Comparison of ENCODE assay signal across 10 cellular contexts in the genomic region with DNA sequence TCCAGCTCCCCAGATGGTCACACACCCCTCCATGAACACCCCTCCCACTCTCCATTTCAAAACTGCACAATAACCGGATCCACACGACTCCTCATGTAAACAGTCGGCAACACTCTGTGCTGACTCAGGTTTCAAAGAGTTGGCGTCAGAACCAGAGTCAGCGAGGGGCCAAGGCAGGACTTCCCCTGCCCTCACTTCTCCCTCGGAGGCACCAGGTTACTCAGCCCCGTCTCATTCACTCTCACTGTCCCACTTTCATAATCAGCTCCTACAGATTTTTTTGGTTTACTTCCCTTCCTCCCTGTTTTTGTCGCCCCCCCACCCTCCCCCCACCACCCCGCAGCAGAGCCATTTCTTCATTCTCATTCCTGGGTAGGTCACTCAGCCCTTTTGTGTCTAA. TPM values are rescaled to one million over a fixed set of nuclear protein-coding genes. Genes with fewer than 3 reads are reported as not detected.
A peak's percentile ranks its signal among the peaks of the same experiment; 100 is the strongest.
DNase-seq lines count a peak whose midpoint lies in the region; ATAC-seq and TF ChIP-seq lines count a peak whose summit lies in the region.
"Had no signal": no experiment of that assay in that cellular context is flagged by ENCODE, and none has a peak within 500 bp of the region (broad histone marks: within the 10 kb centered on the region; RNA-seq: fewer than 3 reads in every experiment).

No MANE protein-coding gene starts in this region.

- no peak for TF ChIP-seq CTCF in OCI-LY3 (IDR thresholded peaks at IDR 0.05; ENCODE audit: low read depth, low read length)

- H3K9ac ChIP-seq in OCI-LY3 (ENCODE audit: low read length), result peak overlapping the region; percentile 34; the same call in 1 of the 2 replicates

- H3K9me3 ChIP-seq in OCI-LY3 (ENCODE audit: insufficient read depth, low read length), result no peaks in the 10 kb centered on the region

- no peak overlapping the region for H3K27ac Mint-ChIP-seq in activated naive CD4-positive, alpha-beta T cell treated with anti-CD3 and anti-CD28 coated beads, Interleukin-2, amount 50 U/mL, for 72 hours
- H3K27ac Mint-ChIP-seq: CD8-positive, alpha-beta T cell had no signal

- H4K20me1 ChIP-seq in OCI-LY3 (ENCODE audit: insufficient read depth, low read length), result no peaks in the 10 kb centered on the region

- peaks cover 31% of the 10 kb centered on the region for H3K4me1 ChIP-seq in OCI-LY3 (ENCODE audit: low read length)

- no peaks in the 10 kb centered on the region for H3K27me3 ChIP-seq in OCI-LY3 (ENCODE audit: low read depth, low read length)

- H3K36me3 ChIP-seq in OCI-LY3 (replicated peaks; ENCODE audit: low read depth, low read length), result no peaks in the 10 kb centered on the region

- peak; percentile 62 to 63 for ATAC-seq in activated naive CD4-positive, alpha-beta T cell treated with anti-CD3 and anti-CD28 coated beads, Interleukin-2, amount 50 U/mL, for 72 hours
- ATAC-seq in GM21367 (IDR thresholded peaks at IDR 0.05; ENCODE audit: unreplicated experiment), result no peak
- ATAC-seq: CD8-positive, alpha-beta T cell had no signal

- H2AFZ ChIP-seq in OCI-LY3 (ENCODE audit: low read depth, low read length), result no peak overlapping the region; the same call in 1 of the 2 replicates

- peak overlapping the region; percentile 84 for H3K4me2 ChIP-seq in OCI-LY3 (ENCODE audit: low read length)

- H3K27ac ChIP-seq in OCI-LY3 (ENCODE audit: low read length), result peak overlapping the region; percentile 15

- peak overlapping the region; percentile 58 for H3K4me3 ChIP-seq in OCI-LY3 (ENCODE audit: low read length)

- H3K36me3 Mint-ChIP-seq in activated naive CD4-positive, alpha-beta T cell treated with anti-CD3 and anti-CD28 coated beads, Interleukin-2, amount 50 U/mL, for 72 hours, result no peaks in the 10 kb centered on the region

- no peaks in the 10 kb centered on the region for H3K9me3 Mint-ChIP-seq in activated naive CD4-positive, alpha-beta T cell treated with anti-CD3 and anti-CD28 coated beads, Interleukin-2, amount 50 U/mL, for 72 hours
- H3K9me3 Mint-ChIP-seq: CD8-positive, alpha-beta T cell had no signal

- DNase-seq in activated naive CD4-positive, alpha-beta T cell treated with anti-CD3 and anti-CD28 coated beads, Interleukin-2, amount 50 U/mL, for 72 hours (ENCODE audit: low spot score in 2 of 2), result peak in 1 of 2 donors; percentile 23
- DNase-seq in activated naive CD4-positive, alpha-beta T cell treated with anti-CD3 and anti-CD28 coated beads, Interleukin-2, amount 50 U/mL, for 16 hours, result no peak
- DNase-seq in dermis microvascular lymphatic vessel endothelial cell (ENCODE audit: low read depth in 2 of 2) (peak; percentile 16 to 78), germinal center (ENCODE audit: low spot score) (no peak)
- DNase-seq in stimulated activated CD4-positive, alpha-beta T cell treated with anti-CD3 and anti-CD28 coated beads, TNF-alpha, amount 100 ng/mL, for 48 hours (ENCODE audit: low read depth in 3 of 3), result peak; percentile 21 to 27 (median 23)
- no peak for DNase-seq in NK-92 treated with Interleukin-12 subunit alpha and Interleukin-12 subunit beta, amount 100 ng/mL, for 24 hours (lab: John Stamatoyannopoulos, UW)
- DNase-seq: glutamatergic neuron had no signal

- H3K79me2 ChIP-seq in OCI-LY3 (ENCODE audit: low read length), result no peaks in the 10 kb centered on the region

RNA-seq across cellular contexts. Expression of gene TIMP1, which starts 2.7 kb away (rescaled TPM):
- total RNA-seq in activated naive CD4-positive, alpha-beta T cell treated with anti-CD3 and anti-CD28 coated beads, Interleukin-2, amount 50 U/mL, for 72 hours, result 10 to 100 TPM; 26.1 to 32.7 TPM
- 75.2 and 295 TPM in 2 replicates for total RNA-seq in dermis microvascular lymphatic vessel endothelial cell

RNA-seq across cellular contexts. Expression of gene ARAF, which starts 18.5 kb away (rescaled TPM):
- 10 to 100 TPM; 75.5 to 83.9 TPM for total RNA-seq in activated naive CD4-positive, alpha-beta T cell treated with anti-CD3 and anti-CD28 coated beads, Interleukin-2, amount 50 U/mL, for 72 hours
- total RNA-seq in dermis microvascular lymphatic vessel endothelial cell, result 9.2 and 14.5 TPM in 2 replicates

RNA-seq across cellular contexts. Expression of gene SYN1, which starts 40.1 kb away (rescaled TPM):
- total RNA-seq in activated naive CD4-positive, alpha-beta T cell treated with anti-CD3 and anti-CD28 coated beads, Interleukin-2, amount 50 U/mL, for 72 hours, result 1 to 10 TPM in 1 of 2 donors, under 1 TPM in 1; 0.47 to 3.0 TPM
- under 0.01 and 0.13 TPM in 2 replicates for total RNA-seq in dermis microvascular lymphatic vessel endothelial cell

RNA-seq across cellular contexts. Expression of gene CFP, which starts 50.2 kb away (rescaled TPM):
- 10 to 100 TPM in 1 of 2 donors, 1 to 10 TPM in 1; 5.1 to 11.1 TPM for total RNA-seq in activated naive CD4-positive, alpha-beta T cell treated with anti-CD3 and anti-CD28 coated beads, Interleukin-2, amount 50 U/mL, for 72 hours
- 0.13 and 0.26 TPM in 2 replicates for total RNA-seq in dermis microvascular lymphatic vessel endothelial cell

Comparison
In these comparisons a context has a peak if more than half of its experiments do, and no peak if none do; other contexts are left out.
1. DNase-seq: peak in dermis microvascular lymphatic vessel endothelial cell (2 of 2) and stimulated activated CD4-positive, alpha-beta T cell treated with anti-CD3 and anti-CD28 coated beads, TNF-alpha, amount 100 ng/mL, for 48 hours (3 of 3); none in activated naive CD4-positive, alpha-beta T cell treated with anti-CD3 and anti-CD28 coated beads, Interleukin-2, amount 50 U/mL, for 16 hours (single experiment), NK-92 treated with Interleukin-12 subunit alpha and Interleukin-12 subunit beta, amount 100 ng/mL, for 24 hours (single experiment) and germinal center (single experiment).